In genomic region chr1:39926820-39927219, GRCh38 we compare ENCODE assay signal across 18 cellular contexts. TPM values are rescaled to one million over a fixed set of nuclear protein-coding genes. Genes with fewer than 3 reads are reported as not detected.
A peak's percentile ranks its signal among the peaks of the same experiment; 100 is the strongest.
DNase-seq lines count a peak whose midpoint lies in the region; ATAC-seq and TF ChIP-seq lines count a peak whose summit lies in the region.
"Had no signal": no experiment of that assay in that cellular context is flagged by ENCODE, and none has a peak within 500 bp of the region (broad histone marks: within the 10 kb centered on the region; RNA-seq: fewer than 3 reads in every experiment).

No MANE protein-coding gene starts in this region.

- CTCF ChIA-PET in RWPE1 (lab: Yijun Ruan, JAX): interaction anchor here (0.6 to 1.2 kb wide), 3 partner anchors 17 to 188 kb away, joined by 3 to 6 read pairs (median 4); no protein-coding TSS in a partner anchor

- peak overlapping the region; percentile 90 for H3K27ac ChIP-seq in RWPE1
- H3K27ac ChIP-seq: 22Rv1 had no signal

- no peak overlapping the region for H3K4me3 Mint-ChIP-seq in stimulated activated naive B cell treated with anti-CD40 and anti-IgM and Interleukin-4, amounts not matched to agents 10 μg/mL and 1 μg/mL and 100 μg/mL, for 72 hours
- no peak overlapping the region for H3K4me3 Mint-ChIP-seq in naive thymus-derived CD8-positive, alpha-beta T cell
- H3K4me3 Mint-ChIP-seq: activated T-cell treated with anti-CD3 and anti-CD28 coated beads, Interleukin-2, amount 50 U/mL, for 24 hours; CD4-positive, alpha-beta T cell; IgD-negative memory B cell; naive thymus-derived CD4-positive, alpha-beta T cell; T-helper 2 cell treated with Interferon-gamma antibody and Interleukin-4, amounts not matched to agents 5 μg/mL and 100 μg/mL, for 36 hours had no signal

- peaks cover 19 to 30% of the 10 kb centered on the region in 2 donors for H3K4me1 Mint-ChIP-seq in stimulated activated naive B cell treated with anti-CD40 and anti-IgM and Interleukin-4, amounts not matched to agents 10 μg/mL and 1 μg/mL and 100 μg/mL, for 72 hours
- peaks cover 0 to 9% (median 3%) of the 10 kb centered on the region in 4 donors for H3K4me1 Mint-ChIP-seq in naive thymus-derived CD8-positive, alpha-beta T cell

- no peaks in the 10 kb centered on the region for H3K36me3 Mint-ChIP-seq in stimulated activated naive B cell treated with anti-CD40 and anti-IgM and Interleukin-4, amounts not matched to agents 10 μg/mL and 1 μg/mL and 100 μg/mL, for 72 hours
- H3K36me3 Mint-ChIP-seq in naive thymus-derived CD8-positive, alpha-beta T cell: no peaks in the 10 kb centered on the region
- H3K36me3 Mint-ChIP-seq: IgD-negative memory B cell; naive thymus-derived CD4-positive, alpha-beta T cell had no signal

- H3K9me3 Mint-ChIP-seq in stimulated activated naive B cell treated with anti-CD40 and anti-IgM and Interleukin-4, amounts not matched to agents 10 μg/mL and 1 μg/mL and 100 μg/mL, for 72 hours: no peaks in the 10 kb centered on the region
- H3K9me3 Mint-ChIP-seq in naive thymus-derived CD8-positive, alpha-beta T cell: no peaks in the 10 kb centered on the region
- H3K9me3 Mint-ChIP-seq: activated T-cell treated with anti-CD3 and anti-CD28 coated beads, Interleukin-2, amount 50 U/mL, for 24 hours; CD4-positive, alpha-beta T cell; naive thymus-derived CD4-positive, alpha-beta T cell; T-helper 2 cell treated with Interferon-gamma antibody and Interleukin-4, amounts not matched to agents 5 μg/mL and 100 μg/mL, for 36 hours had no signal

- H3K27me3 Mint-ChIP-seq in stimulated activated naive B cell treated with anti-CD40 and anti-IgM and Interleukin-4, amounts not matched to agents 10 μg/mL and 1 μg/mL and 100 μg/mL, for 72 hours: peaks cover 5% of the 10 kb centered on the region in 2 donors
- peaks cover 0 to 2% (median 0%) of the 10 kb centered on the region in 5 donors for H3K27me3 Mint-ChIP-seq in naive thymus-derived CD8-positive, alpha-beta T cell
- H3K27me3 Mint-ChIP-seq: activated T-cell treated with anti-CD3 and anti-CD28 coated beads, Interleukin-2, amount 50 U/mL, for 24 hours; CD4-positive, alpha-beta T cell had no signal

- intact Hi-C loops in left ventricle myocardium superior (cut with micrococcal nuclease): no loop called here

- no peak for TF ChIP-seq CTCF in RWPE1 (conservative IDR thresholded peaks at IDR 0.05; ENCODE audit: low read depth)

- peak overlapping the region; percentile 56 for H3K27ac Mint-ChIP-seq in stimulated activated naive B cell treated with anti-CD40 and anti-IgM and Interleukin-4, amounts not matched to agents 10 μg/mL and 1 μg/mL and 100 μg/mL, for 72 hours
- H3K27ac Mint-ChIP-seq in naive thymus-derived CD8-positive, alpha-beta T cell: peak overlapping the region in 3 of 10 donors; percentile 23 to 65 (median 29)
- H3K27ac Mint-ChIP-seq: activated T-cell treated with anti-CD3 and anti-CD28 coated beads, Interleukin-2, amount 50 U/mL, for 24 hours; CD4-positive, alpha-beta T cell; naive thymus-derived CD4-positive, alpha-beta T cell; T-helper 2 cell treated with Interferon-gamma antibody and Interleukin-4, amounts not matched to agents 5 μg/mL and 100 μg/mL, for 36 hours had no signal

- POLR2A ChIA-PET in RWPE1 (lab: Yijun Ruan, JAX; ENCODE audit: low non-redundant PET): interaction anchor here (0.6 to 0.9 kb wide), 2 partner anchors 21 to 28 kb away, joined by 3 to 4 read pairs; partner anchors contain the start of gene MFSD2A
- POLR2A ChIA-PET in naive thymus-derived CD8-positive, alpha-beta T cell (lab: Charles Lee): no interaction called here

- ATAC-seq in left ventricle myocardium superior: peak; percentile 57
- no peak for ATAC-seq in stimulated activated naive B cell treated with anti-CD40 and anti-IgM and Interleukin-4, amounts not matched to agents 10 μg/mL and 1 μg/mL and 100 μg/mL, for 72 hours (replicated peaks)
- no peak for ATAC-seq in naive thymus-derived CD8-positive, alpha-beta T cell
- ATAC-seq: naive thymus-derived CD4-positive, alpha-beta T cell had no signal

- DNase-seq in NCI-H1092 treated with DMSO at 0.1 percent for 48 hours (lab: John Stamatoyannopoulos, UW): peak; percentile 94
- no peak for DNase-seq in NCI-H1092 (lab: John Stamatoyannopoulos, UW)
- DNase-seq in RWPE1 (ENCODE audit: low spot score): no peak
- DNase-seq in left ventricle myocardium superior: no peak
- no peak for DNase-seq in stimulated activated naive B cell treated with anti-CD40 and anti-IgM and Interleukin-4, amounts not matched to agents 10 μg/mL and 1 μg/mL and 100 μg/mL, for 72 hours
- DNase-seq in superior temporal gyrus (ENCODE audit: extremely low spot score): no peak
- no peak for DNase-seq in putamen (ENCODE audit: low spot score)
- DNase-seq in naive thymus-derived CD8-positive, alpha-beta T cell: no peak
- DNase-seq: activated CD4-positive, alpha-beta T cell treated with anti-CD3 and anti-CD28 coated beads, Interleukin-2, amount 50 U/mL, for 1 hour; activated T-cell treated with anti-CD3 and anti-CD28 coated beads, Interleukin-2, amount 50 U/mL, for 24 hours; CD4-positive, alpha-beta T cell; naive thymus-derived CD4-positive, alpha-beta T cell; NCI-H1417; NCI-H82; stimulated activated CD4-positive, alpha-beta T cell treated with anti-CD3 and anti-CD28 coated beads, Interleukin-2, amount 100 ng/mL, for 48 hours had no signal

RNA-seq across cellular contexts. Expression of gene MYCL, which starts 25.1 kb away (rescaled TPM):
- total RNA-seq in left ventricle myocardium superior: 1.5 TPM
- total RNA-seq in naive thymus-derived CD8-positive, alpha-beta T cell: not detected
- polyA plus RNA-seq in naive thymus-derived CD8-positive, alpha-beta T cell: not detected

RNA-seq across cellular contexts. Expression of gene MFSD2A, which starts 28.1 kb away (rescaled TPM):
- 0.84 TPM for total RNA-seq in left ventricle myocardium superior
- 1 to 10 TPM in 1 of 2 experiments, under 1 TPM in 1; 0.81 to 1.4 TPM for total RNA-seq in naive thymus-derived CD8-positive, alpha-beta T cell
- polyA plus RNA-seq in naive thymus-derived CD8-positive, alpha-beta T cell: under 1 TPM in 1 of 3 donors, not detected in 2; 0.22 TPM

RNA-seq across cellular contexts. Expression of gene TRIT1, which starts 43.5 kb away (rescaled TPM):
- total RNA-seq in left ventricle myocardium superior: 17.4 TPM
- 10 to 100 TPM; 22.0 to 25.9 TPM for total RNA-seq in naive thymus-derived CD8-positive, alpha-beta T cell
- 10 to 100 TPM in 2 of 3 donors, 1 to 10 TPM in 1; 9.5 to 13.0 (median 10.5) TPM for polyA plus RNA-seq in naive thymus-derived CD8-positive, alpha-beta T cell
